In the genomic region with DNA sequence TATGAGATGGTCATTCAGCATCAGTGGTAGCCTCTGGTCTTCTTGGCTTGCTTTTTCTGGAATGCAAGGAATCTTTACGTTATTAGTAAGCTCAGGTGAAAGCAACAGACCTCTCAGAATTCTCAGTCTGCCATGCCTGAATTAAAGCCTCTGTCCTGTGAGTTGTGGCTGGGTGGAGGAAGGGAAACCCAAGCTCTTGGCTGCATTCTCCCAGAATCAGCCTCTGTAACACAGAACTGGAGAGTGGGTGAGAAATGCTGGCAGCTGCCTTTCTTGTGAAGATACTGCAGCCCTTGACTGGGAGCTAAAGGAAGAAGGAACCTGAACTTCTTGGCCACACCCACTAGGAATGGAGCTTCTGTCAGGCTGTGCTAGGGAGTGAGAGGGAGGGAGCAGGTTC, we compare ENCODE assay signal across 1 cellular context.
TF ChIP-seq lines count a peak whose summit lies in the region.

No MANE protein-coding gene starts in this region.

TF ChIP-seq in H1, 55 proteins besides CTCF, POLR2A, EP300 and RAD21:
- no peak for TF ChIP-seq NANOG (IDR thresholded peaks at IDR 0.05; ENCODE audit: insufficient read depth, low read depth, low read length, poor library complexity, severe bottlenecking)
- TF ChIP-seq BRCA1 (IDR thresholded peaks at IDR 0.05; ENCODE audit: low read depth, low read length): no peak
- TF ChIP-seq TAF1 (IDR thresholded peaks at IDR 0.05; ENCODE audit: low read depth, low read length): no peak
- TF ChIP-seq RBBP5 (IDR thresholded peaks at IDR 0.05; ENCODE audit: borderline replicate concordance, low read depth, low read length): no peak
TF ChIP-seq in H1: peak in this region for 0.
